1 cellular context compared by ENCODE assay signal in genomic region chr6:111482236-111482958, GRCh38.
A peak's percentile ranks its signal among the peaks of the same experiment; 100 is the strongest.
TF ChIP-seq lines count a peak whose summit lies in the region.

No MANE protein-coding gene starts in this region.

TF ChIP-seq in K562, 482 proteins besides CTCF, POLR2A, EP300 and RAD21 (continued from another document and continues in another):
- TF ChIP-seq ELK1 (CRISPR knock-in tag; IDR thresholded peaks at IDR 0.05) (no peak), PHF8 (IDR thresholded peaks at IDR 0.05; ENCODE audit: borderline replicate concordance, low read length) (peak; percentile 41; the same call in 1 of the 2 replicates), GATA2 (CRISPR knock-in tag; IDR thresholded peaks at IDR 0.05) (no peak), ZFX (CRISPR knock-in tag; IDR thresholded peaks at IDR 0.05) (peak; percentile 37), ERF (CRISPR knock-in tag; IDR thresholded peaks at IDR 0.05) (no peak), E2F6 (IDR thresholded peaks at IDR 0.05; ENCODE audit: borderline replicate concordance in 1 of 2, extremely low read depth in 1 of 2, insufficient read depth in 1 of 2, insufficient read length in 1 of 2, low read depth in 1 of 2, low read length in 1 of 2, poor library complexity in 1 of 2, severe bottlenecking in 1 of 2) (peak in 1 of 2 experiments; percentile 74), TFE3 (CRISPR knock-in tag; IDR thresholded peaks at IDR 0.05) (no peak), NRF1 (conservative IDR thresholded peaks at IDR 0.05 in 1 of 2, IDR thresholded peaks at IDR 0.05 in 1 of 2) (peak in 1 of 2 experiments; percentile 54; a peak in 2 of 4 replicates), TBP (optimal IDR thresholded peaks at IDR 0.05; ENCODE audit: low read depth, low read length) (peak; percentile 21), GTF2E2 (tag; IDR thresholded peaks at IDR 0.05) (no peak), MGA (IDR thresholded peaks at IDR 0.05) (no peak), ZBTB43 (CRISPR knock-in tag; IDR thresholded peaks at IDR 0.05) (no peak), MYC (IDR thresholded peaks at IDR 0.05; ENCODE audit: low read depth, low read length) (peak; percentile 68; the same call in 1 of the 2 replicates), MYC (CRISPR knock-in tag; IDR thresholded peaks at IDR 0.05; ENCODE audit: borderline replicate concordance, low read depth) (no peak), CCAR2 (IDR thresholded peaks at IDR 0.05; ENCODE audit: low read depth, low read length) (no peak), NR1H2 (CRISPR knock-in tag; IDR thresholded peaks at IDR 0.05) (no peak), RBM22 (IDR thresholded peaks at IDR 0.05; ENCODE audit: low read depth, low read length, poor library complexity, severe bottlenecking) (no peak), CTBP1 (IDR thresholded peaks at IDR 0.05; ENCODE audit: borderline replicate concordance) (peak; percentile 72), ZNF766 (CRISPR knock-in tag; conservative IDR thresholded peaks at IDR 0.05) (no peak), HEY1 (CRISPR knock-in tag; IDR thresholded peaks at IDR 0.05; ENCODE audit: borderline replicate concordance) (no peak), KDM5B (IDR thresholded peaks at IDR 0.05; ENCODE audit: insufficient replicate concordance, low read depth, low read length) (peak; percentile 51), CXXC5 (CRISPR knock-in tag; IDR thresholded peaks at IDR 0.05) (peak; percentile 72), CHD1 (IDR thresholded peaks at IDR 0.05; ENCODE audit: low read length) (no peak), REST (CRISPR knock-in tag; IDR thresholded peaks at IDR 0.05; ENCODE audit: low read depth) (0 out of 2 replicates have a peak, but pooled peaks have one; percentile 14), POLR2G (IDR thresholded peaks at IDR 0.05; ENCODE audit: low read depth, low read length) (peak; percentile 65), MCM7 (IDR thresholded peaks at IDR 0.05) (no peak), ETV1 (tag; conservative IDR thresholded peaks at IDR 0.05; ENCODE audit: low read depth) (peak; percentile 43; the same call in 1 of the 2 replicates), ZKSCAN1 (IDR thresholded peaks at IDR 0.05; ENCODE audit: low read depth, low read length) (0 out of 2 replicates have a peak, but pooled peaks have one; percentile 21), PTRF (tag; IDR thresholded peaks at IDR 0.05) (no peak), KLF1 (tag; IDR thresholded peaks at IDR 0.05) (no peak), NCOA4 (IDR thresholded peaks at IDR 0.05; ENCODE audit: partially characterized antibody) (no peak), NR2C2 (CRISPR knock-in tag; IDR thresholded peaks at IDR 0.05) (peak; percentile 12; the same call in 1 of the 2 replicates), NR2C2 (tag; IDR thresholded peaks at IDR 0.05) (no peak; the same call in 1 of the 2 replicates), BACH1 (tag; IDR thresholded peaks at IDR 0.05) (no peak), NUFIP1 (IDR thresholded peaks at IDR 0.05; ENCODE audit: partially characterized antibody) (no peak), CREB5 (CRISPR knock-in tag; IDR thresholded peaks at IDR 0.05) (no peak), C11orf30 (IDR thresholded peaks at IDR 0.05; ENCODE audit: low read depth) (no peak), RFX1 (IDR thresholded peaks at IDR 0.05) (no peak), ZNF445 (CRISPR knock-in tag; IDR thresholded peaks at IDR 0.05; ENCODE audit: low read depth) (no peak), SREBF1 (IDR thresholded peaks at IDR 0.05; ENCODE audit: borderline replicate concordance, low read depth, low read length) (no peak), POU5F1 (IDR thresholded peaks at IDR 0.05; ENCODE audit: borderline replicate concordance, low read depth, low read length, partially characterized antibody) (no peak), U2AF2 (optimal IDR thresholded peaks at IDR 0.05; ENCODE audit: low read depth, low read length) (no peak), FOS (IDR thresholded peaks at IDR 0.05; ENCODE audit: extremely low read depth, insufficient read length) (no peak)
